ENCODE assay signal across 23 cellular contexts in the genomic region with DNA sequence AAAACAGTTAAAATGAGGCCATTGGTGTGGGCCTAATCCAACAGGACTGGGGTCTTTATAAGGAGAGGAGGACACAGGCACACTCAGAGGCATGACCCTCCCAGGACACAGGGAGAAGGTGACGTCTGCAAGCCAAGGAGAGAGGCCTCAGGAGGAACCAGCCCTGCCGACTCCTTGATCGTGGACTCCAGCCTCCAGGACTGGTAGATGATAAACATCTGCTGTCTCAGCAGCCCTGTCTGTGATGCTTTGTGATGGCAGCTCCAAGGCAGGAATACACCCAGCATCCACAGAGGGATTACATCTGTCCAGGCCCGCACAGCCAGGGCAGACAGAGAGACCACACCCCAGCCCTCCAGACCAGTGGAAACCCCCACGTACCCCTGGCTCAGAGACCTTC. TPM values are rescaled to one million over a fixed set of nuclear protein-coding genes. Genes with fewer than 3 reads are reported as not detected.
DNase-seq lines count a peak whose midpoint lies in the region; FAIRE-seq and TF ChIP-seq lines count a peak whose summit lies in the region.
"Had no signal": no experiment of that assay in that cellular context is flagged by ENCODE, and none has a peak within 500 bp of the region (broad histone marks: within the 10 kb centered on the region; RNA-seq: fewer than 3 reads in every experiment).

No MANE protein-coding gene starts in this region.

- POLR2A ChIA-PET in CD4-positive, alpha-beta memory T cell (lab: Charles Lee; ENCODE audit: partially characterized antibody) = no interaction called here

- TF ChIP-seq CTCF in bronchial epithelial cell (IDR thresholded peaks at IDR 0.05; ENCODE audit: insufficient read depth, low read length, severe bottlenecking) = no peak
- no peak for TF ChIP-seq CTCF in glutamatergic neuron (IDR thresholded peaks at IDR 0.05; ENCODE audit: partially characterized antibody, unreplicated experiment)
- no peak for TF ChIP-seq CTCF in nephron progenitor cell (IDR thresholded peaks at IDR 0.05)

- H3K4me1 Mint-ChIP-seq in glutamatergic neuron (ENCODE audit: low read depth, unreplicated experiment) (peaks cover 30% of the 10 kb centered on the region), nephron progenitor cell (peaks cover 58% of the 10 kb centered on the region)
- peaks cover 0 to 6% (median 4%) of the 10 kb centered on the region in 4 donors for H3K4me1 Mint-ChIP-seq in CD4-positive, alpha-beta memory T cell

- peak overlapping the region; percentile 82 for H3K4me3 Mint-ChIP-seq in glutamatergic neuron (ENCODE audit: unreplicated experiment)
- H3K4me3 Mint-ChIP-seq in nephron progenitor cell = peak overlapping the region; percentile 58
- no peak overlapping the region for H3K4me3 Mint-ChIP-seq in CD4-positive, alpha-beta memory T cell
- H3K4me3 Mint-ChIP-seq: CD8-positive, alpha-beta T cell had no signal

- CTCF ChIA-PET in CD4-positive, alpha-beta memory T cell (lab: Charles Lee; ENCODE audit: partially characterized antibody) = no interaction called here

- peaks cover 15% of the 10 kb centered on the region for H3K27me3 ChIP-seq in bronchial epithelial cell (ENCODE audit: control insufficient read depth, insufficient read depth, low read length)
- H3K27me3 ChIP-seq in CD4-positive, alpha-beta memory T cell (ENCODE audit: insufficient read depth, low read length) = peaks cover 9% of the 10 kb centered on the region

- no peaks in the 10 kb centered on the region for H3K4me1 ChIP-seq in CD4-positive, alpha-beta memory T cell (ENCODE audit: insufficient read depth, low read length)

- no peaks in the 10 kb centered on the region for H3K36me3 ChIP-seq in bronchial epithelial cell (ENCODE audit: control insufficient read depth, insufficient read depth, low read length)
- H3K36me3 ChIP-seq in CD4-positive, alpha-beta memory T cell (ENCODE audit: insufficient read depth, low read length) = no peaks in the 10 kb centered on the region
- H3K36me3 ChIP-seq: BLaER1 treated with 17β-estradiol and CSF1 and Interleukin-3, amounts not matched to agents 10 nM and 100 nM; HAP-1 had no signal

- intact Hi-C loops in CD4-positive, alpha-beta memory T cell (cut with micrococcal nuclease) = no loop called here

- peak overlapping the region; percentile 99 for H3K27ac Mint-ChIP-seq in glutamatergic neuron (ENCODE audit: unreplicated experiment)
- H3K27ac Mint-ChIP-seq in nephron progenitor cell = no peak overlapping the region
- H3K27ac Mint-ChIP-seq in CD4-positive, alpha-beta memory T cell = no peak overlapping the region
- H3K27ac Mint-ChIP-seq: CD8-positive, alpha-beta T cell had no signal

- no peaks in the 10 kb centered on the region for H3K9me3 ChIP-seq in CD4-positive, alpha-beta memory T cell (ENCODE audit: control insufficient read depth in 1 of 2, low read length in 2 of 2)
- H3K9me3 ChIP-seq: BLaER1 treated with 17β-estradiol and CSF1 and Interleukin-3, amounts not matched to agents 10 nM and 100 nM; HAP-1 had no signal

- H3K36me3 Mint-ChIP-seq in glutamatergic neuron (ENCODE audit: unreplicated experiment) (no peaks in the 10 kb centered on the region), nephron progenitor cell (ENCODE audit: low read depth) (no peaks in the 10 kb centered on the region)
- H3K36me3 Mint-ChIP-seq in CD4-positive, alpha-beta memory T cell = no peaks in the 10 kb centered on the region
- H3K36me3 Mint-ChIP-seq: CD8-positive, alpha-beta T cell had no signal

- DNase-seq in bronchial epithelial cell (ENCODE audit: low read depth) (no peak), glutamatergic neuron (no peak), nephron progenitor cell (no peak), DMS53 (lab: John Stamatoyannopoulos, UW) (no peak), NCI-H2081 (lab: John Stamatoyannopoulos, UW) (no peak)
- no peak for DNase-seq in stimulated activated CD4-positive, alpha-beta T cell treated with anti-CD3 and anti-CD28 coated beads, Interleukin-4, amount 100 ng/mL, for 1 hour
- no peak for DNase-seq in CD4-positive, alpha-beta memory T cell
- DNase-seq: ACHN; CD8-positive, alpha-beta T cell; GM23248; NCI-H1105 treated with DMSO at 0.1 percent for 48 hours; NCI-H2081 treated with DMSO at 0.1 percent for 48 hours; NCI-H2171 treated with DMSO at 0.1 percent for 48 hours; NCI-H524 treated with DMSO at 0.1 percent for 48 hours; Right ventricle myocardium superior had no signal

- H3K27ac ChIP-seq in temporal lobe (ENCODE audit: low read depth, low read length) = peak overlapping the region; percentile 69
- no peak overlapping the region for H3K27ac ChIP-seq in CD4-positive, alpha-beta memory T cell (ENCODE audit: low read depth, low read length)
- H3K27ac ChIP-seq: BLaER1 treated with 17β-estradiol and CSF1 and Interleukin-3, amounts not matched to agents 10 nM and 100 nM; GM23248; KMS-11 had no signal

- peaks cover 20% of the 10 kb centered on the region for H3K9me3 Mint-ChIP-seq in glutamatergic neuron (ENCODE audit: unreplicated experiment)
- H3K9me3 Mint-ChIP-seq in nephron progenitor cell = no peaks in the 10 kb centered on the region
- peaks cover 0 to 2% (median 0%) of the 10 kb centered on the region in 8 donors for H3K9me3 Mint-ChIP-seq in CD4-positive, alpha-beta memory T cell
- H3K9me3 Mint-ChIP-seq: CD8-positive, alpha-beta T cell had no signal

- H3K27me3 Mint-ChIP-seq in glutamatergic neuron (ENCODE audit: unreplicated experiment) = peaks cover 19% of the 10 kb centered on the region
- H3K27me3 Mint-ChIP-seq in nephron progenitor cell (ENCODE audit: low read depth, poor library complexity) = peaks cover 54% of the 10 kb centered on the region
- H3K27me3 Mint-ChIP-seq in CD4-positive, alpha-beta memory T cell = peaks cover 26 to 36% of the 10 kb centered on the region in 2 donors

- peak; percentile 73 for FAIRE-seq in bronchial epithelial cell (lab: Jason Lieb, UNC)
- FAIRE-seq: G401.6, GM18507, HTR-8/SVneo, RCC 7860 had no signal

- H3K4me3 ChIP-seq in bronchial epithelial cell (ENCODE audit: low read depth, low read length) = no peak overlapping the region
- no peak overlapping the region for H3K4me3 ChIP-seq in CD4-positive, alpha-beta memory T cell (ENCODE audit: low read length in 2 of 2)
- H3K4me3 ChIP-seq: BLaER1 treated with 17β-estradiol and CSF1 and Interleukin-3, amounts not matched to agents 10 nM and 100 nM; GM23248; HAP-1 had no signal

RNA-seq across cellular contexts. Expression of a gene that starts 18.4 kb away (rescaled TPM):
- total RNA-seq in bronchial epithelial cell (9.5 and 9.9 TPM in 2 replicates), glutamatergic neuron (ENCODE audit: unreplicated experiment) (391 TPM), temporal lobe (25.8 TPM)
- 1 to 10 TPM; 4.9 to 6.1 TPM for total RNA-seq in CD4-positive, alpha-beta memory T cell
- polyA plus RNA-seq in CD4-positive, alpha-beta memory T cell = under 1 TPM; 0.10 to 0.73 TPM

Comparison
In these comparisons a context has a peak if more than half of its experiments do, and no peak if none do; other contexts are left out.
1. H3K4me3 Mint-ChIP-seq: peak in glutamatergic neuron (single experiment) and nephron progenitor cell (single experiment); none in CD4-positive, alpha-beta memory T cell (0 of 8).
2. RNA of a gene that starts 18.4 kb away (total RNA-seq): 391 TPM in glutamatergic neuron (single experiment); 25.8 TPM in temporal lobe (single experiment), 9.5 to 9.9 TPM in bronchial epithelial cell and 4.9 to 6.1 TPM in CD4-positive, alpha-beta memory T cell; every median in the first group is over 10 times any median in the second.